ENCODE assay signal across 33 cellular contexts in the genomic region with DNA sequence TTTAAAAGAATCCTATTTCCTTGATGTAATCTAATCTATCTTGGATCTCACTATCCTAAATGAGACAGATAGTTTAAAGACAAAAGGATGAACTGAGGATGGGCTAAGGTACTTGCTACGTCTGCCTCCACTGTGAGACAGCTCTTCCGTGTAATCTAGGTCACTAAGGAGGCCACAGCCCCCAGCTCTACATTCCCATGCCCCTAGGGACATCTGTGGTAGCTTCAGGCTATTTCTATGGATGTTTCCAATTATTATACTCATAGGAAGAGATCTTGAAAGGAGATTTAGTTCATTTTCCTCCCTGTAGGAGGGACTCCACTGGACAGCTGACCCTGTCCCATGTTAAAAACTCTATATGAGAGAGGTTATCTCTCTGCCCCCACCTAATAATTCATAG.
"Had no signal": no experiment of that assay in that cellular context is flagged by ENCODE, and none has a peak within 500 bp of the region (broad histone marks: within the 10 kb centered on the region; RNA-seq: fewer than 3 reads in every experiment).

No MANE protein-coding gene starts in this region.

- H3K9me3 Mint-ChIP-seq: activated CD4-positive, alpha-beta memory T cell treated with anti-CD3 and anti-CD28 coated beads for 36 hours; activated CD4-positive, alpha-beta T cell treated with anti-CD3 and anti-CD28 coated beads, Interleukin-2, amount 10 ng/mL, durations not matched to agents 24 days and 14 days; activated naive CD4-positive, alpha-beta T cell treated with anti-CD3 and anti-CD28 coated beads for 36 hours; activated naive CD4-positive, alpha-beta T cell treated with anti-CD3 and anti-CD28 coated beads, Interleukin-2, amount 50 U/mL, for 24 hours; activated naive CD8-positive, alpha-beta T cell treated with anti-CD3 and anti-CD28 coated beads for 36 hours; activated naive CD8-positive, alpha-beta T cell treated with anti-CD3 and anti-CD28 coated beads, Interleukin-2, amount 50 U/mL, for 24 hours; activated T-helper 1 cell treated with anti-CD3 and anti-CD28 coated beads, Interleukin-12 subunit alpha, Interleukin-12 subunit beta, Interleukin-2, Interleukin-4 antibody, amounts not matched to agents 30 ng/mL and 10 ng/mL and 1 ng/mL, durations not matched to agents 14 hours and 24 hours and 36 hours; activated T-helper 2 cell treated with anti-CD3 and anti-CD28 coated beads, Interferon-gamma antibody, Interleukin-2, Interleukin-4, amounts not matched to agents 10 μg/mL and 5 μg/mL and 100 μg/mL, durations not matched to agents 14 hours and 24 hours and 36 hours; effector memory CD8-positive, alpha-beta T cell had no signal

- H3K4me3 Mint-ChIP-seq: activated CD4-positive, alpha-beta memory T cell treated with anti-CD3 and anti-CD28 coated beads for 36 hours; activated CD4-positive, alpha-beta T cell treated with anti-CD3 and anti-CD28 coated beads for 36 hours; activated CD4-positive, alpha-beta T cell treated with anti-CD3 and anti-CD28 coated beads, Interleukin-2, amount 10 ng/mL, durations not matched to agents 24 days and 14 days; activated CD8-positive, alpha-beta memory T cell treated with anti-CD3 and anti-CD28 coated beads, Interleukin-2, amount 10 ng/mL, durations not matched to agents 7 days and 5 days; activated CD8-positive, alpha-beta T cell treated with anti-CD3 and anti-CD28 coated beads, Interleukin-2, amount 10 ng/mL, durations not matched to agents 7 days and 5 days; activated naive CD4-positive, alpha-beta T cell treated with anti-CD3 and anti-CD28 coated beads for 36 hours; activated naive CD4-positive, alpha-beta T cell treated with anti-CD3 and anti-CD28 coated beads, Interleukin-2, amount 50 U/mL, for 24 hours; activated naive CD8-positive, alpha-beta T cell treated with anti-CD3 and anti-CD28 coated beads for 36 hours; activated naive CD8-positive, alpha-beta T cell treated with anti-CD3 and anti-CD28 coated beads, Interleukin-2, amount 50 U/mL, for 24 hours; activated T-helper 1 cell treated with anti-CD3 and anti-CD28 coated beads, Interleukin-12 subunit alpha, Interleukin-12 subunit beta, Interleukin-2, Interleukin-4 antibody, amounts not matched to agents 30 ng/mL and 10 ng/mL and 1 ng/mL, durations not matched to agents 14 hours and 24 hours and 36 hours; effector memory CD8-positive, alpha-beta T cell had no signal

- H3K27ac ChIP-seq: adrenal gland, body of pancreas, esophagus muscularis mucosa, foreskin keratinocyte, gastrocnemius medialis, heart left ventricle had no signal

- H3K36me3 ChIP-seq: adrenal gland, esophagus muscularis mucosa, gastrocnemius medialis, heart left ventricle had no signal

- H3K27me3 ChIP-seq: body of pancreas, esophagus muscularis mucosa, foreskin keratinocyte, gastrocnemius medialis had no signal

- H3K9me3 ChIP-seq: adrenal gland, body of pancreas, esophagus muscularis mucosa, gastrocnemius medialis, heart left ventricle had no signal

- H3K27me3 Mint-ChIP-seq: activated CD4-positive, alpha-beta memory T cell treated with anti-CD3 and anti-CD28 coated beads for 36 hours; activated CD4-positive, alpha-beta T cell treated with anti-CD3 and anti-CD28 coated beads for 36 hours; activated CD4-positive, alpha-beta T cell treated with anti-CD3 and anti-CD28 coated beads, Interleukin-2, amount 10 ng/mL, durations not matched to agents 24 days and 14 days; activated CD8-positive, alpha-beta memory T cell treated with anti-CD3 and anti-CD28 coated beads, Interleukin-2, amount 10 ng/mL, durations not matched to agents 7 days and 5 days; activated naive CD8-positive, alpha-beta T cell treated with anti-CD3 and anti-CD28 coated beads for 36 hours; effector memory CD8-positive, alpha-beta T cell had no signal

- H3K4me3 ChIP-seq: adrenal gland, body of pancreas, esophagus muscularis mucosa, gastrocnemius medialis, heart left ventricle had no signal

- H3K27ac Mint-ChIP-seq: activated CD4-positive, alpha-beta memory T cell treated with anti-CD3 and anti-CD28 coated beads for 36 hours; activated CD4-positive, alpha-beta T cell treated with anti-CD3 and anti-CD28 coated beads for 36 hours; activated CD4-positive, alpha-beta T cell treated with anti-CD3 and anti-CD28 coated beads, Interleukin-2, amount 10 ng/mL, durations not matched to agents 24 days and 14 days; activated CD8-positive, alpha-beta memory T cell treated with anti-CD3 and anti-CD28 coated beads, Interleukin-2, amount 10 ng/mL, durations not matched to agents 7 days and 5 days; activated CD8-positive, alpha-beta T cell treated with anti-CD3 and anti-CD28 coated beads, Interleukin-2, amount 10 ng/mL, durations not matched to agents 7 days and 5 days; activated naive CD4-positive, alpha-beta T cell treated with anti-CD3 and anti-CD28 coated beads for 36 hours; activated naive CD4-positive, alpha-beta T cell treated with anti-CD3 and anti-CD28 coated beads, Interleukin-2, amount 50 U/mL, for 24 hours; activated naive CD8-positive, alpha-beta T cell treated with anti-CD3 and anti-CD28 coated beads for 36 hours; activated naive CD8-positive, alpha-beta T cell treated with anti-CD3 and anti-CD28 coated beads, Interleukin-2, amount 50 U/mL, for 24 hours; activated T-helper 1 cell treated with anti-CD3 and anti-CD28 coated beads, Interleukin-12 subunit alpha, Interleukin-12 subunit beta, Interleukin-2, Interleukin-4 antibody, amounts not matched to agents 30 ng/mL and 10 ng/mL and 1 ng/mL, durations not matched to agents 14 hours and 24 hours and 36 hours; activated T-helper 2 cell treated with anti-CD3 and anti-CD28 coated beads, Interferon-gamma antibody, Interleukin-2, Interleukin-4, amounts not matched to agents 10 μg/mL and 5 μg/mL and 100 μg/mL, durations not matched to agents 14 hours and 24 hours and 36 hours; effector memory CD8-positive, alpha-beta T cell had no signal

- H3K4me1 Mint-ChIP-seq: activated CD4-positive, alpha-beta T cell treated with anti-CD3 and anti-CD28 coated beads for 36 hours; activated CD4-positive, alpha-beta T cell treated with anti-CD3 and anti-CD28 coated beads, Interleukin-2, amount 10 ng/mL, durations not matched to agents 24 days and 14 days; activated CD8-positive, alpha-beta memory T cell treated with anti-CD3 and anti-CD28 coated beads, Interleukin-2, amount 10 ng/mL, durations not matched to agents 7 days and 5 days; activated naive CD4-positive, alpha-beta T cell treated with anti-CD3 and anti-CD28 coated beads, Interleukin-2, amount 50 U/mL, for 24 hours; activated naive CD8-positive, alpha-beta T cell treated with anti-CD3 and anti-CD28 coated beads for 36 hours; activated naive CD8-positive, alpha-beta T cell treated with anti-CD3 and anti-CD28 coated beads, Interleukin-2, amount 50 U/mL, for 24 hours had no signal

- H3K36me3 Mint-ChIP-seq: activated CD4-positive, alpha-beta memory T cell treated with anti-CD3 and anti-CD28 coated beads for 36 hours; activated CD8-positive, alpha-beta memory T cell treated with anti-CD3 and anti-CD28 coated beads, Interleukin-2, amount 10 ng/mL, durations not matched to agents 7 days and 5 days; activated naive CD4-positive, alpha-beta T cell treated with anti-CD3 and anti-CD28 coated beads, Interleukin-2, amount 50 U/mL, for 24 hours; activated naive CD8-positive, alpha-beta T cell treated with anti-CD3 and anti-CD28 coated beads for 36 hours had no signal

- DNase-seq: activated CD4-positive, alpha-beta memory T cell treated with anti-CD3 and anti-CD28 coated beads for 36 hours; activated CD4-positive, alpha-beta T cell treated with anti-CD3 and anti-CD28 coated beads for 36 hours; activated CD4-positive, alpha-beta T cell treated with anti-CD3 and anti-CD28 coated beads, Interleukin-2, amount 10 ng/mL, durations not matched to agents 24 days and 14 days; activated CD4-positive, CD25-positive, alpha-beta regulatory T cell; activated CD4-positive, CD25-positive, alpha-beta regulatory T cell treated with anti-CD3 and anti-CD28 coated beads, Interleukin-2, amount 50 U/mL, for 72 hours; activated CD8-positive, alpha-beta memory T cell treated with anti-CD3 and anti-CD28 coated beads, Interleukin-2, amount 10 ng/mL, durations not matched to agents 7 days and 5 days; activated CD8-positive, alpha-beta memory T cell treated with anti-CD3 and anti-CD28 coated beads, Interleukin-2, amount 50 U/mL, for 4 hours; activated CD8-positive, alpha-beta T cell treated with anti-CD3 and anti-CD28 coated beads, Interleukin-2, amount 10 ng/mL, durations not matched to agents 7 days and 5 days; activated effector memory CD4-positive, alpha-beta T cell treated with anti-CD3 and anti-CD28 coated beads, Interleukin-2, amount 50 U/mL, for 16 hours; activated naive CD4-positive, alpha-beta T cell treated with anti-CD3 and anti-CD28 coated beads for 36 hours; activated naive CD8-positive, alpha-beta T cell treated with anti-CD3 and anti-CD28 coated beads for 36 hours; activated naive CD8-positive, alpha-beta T cell treated with anti-CD3 and anti-CD28 coated beads, Interleukin-2, amount 50 U/mL, for 24 hours; activated T-cell treated with anti-CD3 and anti-CD28 coated beads, Interleukin-2, amount 50 U/mL, for 1 hour; activated T-cell treated with anti-CD3 and anti-CD28 coated beads, Interleukin-2, amount 50 U/mL, for 48 hours; adrenal gland; amygdala; aorta; body of pancreas; caudate nucleus; cortex of kidney; dermis blood vessel endothelial cell; effector CD4-positive, alpha-beta T cell; effector memory CD8-positive, alpha-beta T cell; erythroblast; foreskin keratinocyte; gastrocnemius medialis; glutamatergic neuron; heart left ventricle; T-helper 2 cell had no signal

- ATAC-seq: activated CD4-positive, alpha-beta T cell treated with anti-CD3 and anti-CD28 coated beads for 36 hours; activated CD8-positive, alpha-beta memory T cell treated with anti-CD3 and anti-CD28 coated beads, Interleukin-2, amount 10 ng/mL, durations not matched to agents 7 days and 5 days; activated CD8-positive, alpha-beta T cell treated with anti-CD3 and anti-CD28 coated beads, Interleukin-2, amount 10 ng/mL, durations not matched to agents 7 days and 5 days; activated naive CD8-positive, alpha-beta T cell treated with anti-CD3 and anti-CD28 coated beads, Interleukin-2, amount 50 U/mL, for 24 hours; body of pancreas; effector memory CD8-positive, alpha-beta T cell; foreskin keratinocyte; gastrocnemius medialis; heart left ventricle had no signal

- H3K4me1 ChIP-seq: adrenal gland, body of pancreas, esophagus muscularis mucosa, foreskin keratinocyte, gastrocnemius medialis, heart left ventricle had no signal
